In the genomic region with DNA sequence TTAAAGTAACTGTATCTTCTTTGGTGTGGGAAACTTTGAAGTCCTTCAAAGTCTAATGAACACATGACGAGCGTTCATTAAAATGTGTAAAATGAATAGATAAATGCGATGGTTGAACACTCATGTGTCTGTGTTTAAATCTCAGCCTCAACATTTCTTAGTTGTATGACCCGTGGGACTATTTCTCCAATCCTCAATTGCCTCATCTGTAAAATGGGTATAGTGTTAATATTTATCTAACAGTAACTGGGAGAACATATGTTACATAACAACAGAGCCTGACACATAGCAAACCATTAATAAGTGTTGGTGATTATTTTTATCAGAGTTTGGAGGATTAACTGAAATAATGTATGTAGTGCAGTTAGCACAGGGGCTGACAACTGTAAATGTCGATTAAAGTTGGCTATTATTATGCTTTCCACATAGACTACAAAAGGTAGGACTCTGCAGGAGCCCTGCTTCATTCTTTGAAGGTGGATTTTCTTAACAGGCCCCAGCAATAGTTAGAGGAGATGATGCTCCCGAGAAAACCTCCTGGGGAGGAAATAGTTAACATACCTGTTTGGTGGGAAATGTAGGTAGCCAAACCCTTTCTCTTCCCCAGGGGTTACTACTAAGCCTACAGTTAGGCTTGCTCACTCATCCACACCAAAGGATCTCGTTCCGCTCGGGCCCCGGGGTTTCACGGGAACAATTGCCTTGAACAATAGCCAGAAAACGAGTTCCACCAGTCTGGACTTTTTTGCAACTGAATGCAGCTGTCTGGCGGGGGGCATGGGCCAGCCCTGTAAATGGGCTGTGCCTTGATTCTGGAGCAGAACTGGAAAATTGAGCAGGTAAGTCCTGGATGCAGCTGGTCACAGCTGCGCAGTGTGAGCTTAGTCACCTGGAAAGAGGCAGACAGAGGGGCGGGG, we compare ENCODE assay signal across 13 cellular contexts.
DNase-seq lines count a peak whose midpoint lies in the region; ATAC-seq, FAIRE-seq and TF ChIP-seq lines count a peak whose summit lies in the region.
"Had no signal": no experiment of that assay in that cellular context is flagged by ENCODE, and none has a peak within 500 bp of the region (broad histone marks: within the 10 kb centered on the region; RNA-seq: fewer than 3 reads in every experiment).

No MANE protein-coding gene starts in this region.

- no peaks in the 10 kb centered on the region for H3K4me1 ChIP-seq in left lung

- no peaks in the 10 kb centered on the region for H3K9me3 ChIP-seq in left lung

- intact Hi-C loops in left lung (cut with DNase I): no loop called here

- no peaks in the 10 kb centered on the region for H3K36me3 ChIP-seq in bronchial epithelial cell (ENCODE audit: control insufficient read depth, insufficient read depth, low read length)
- H3K36me3 ChIP-seq in left lung: no peaks in the 10 kb centered on the region

- H3K27me3 ChIP-seq in bronchial epithelial cell (ENCODE audit: control insufficient read depth, insufficient read depth, low read length): no peaks in the 10 kb centered on the region
- no peaks in the 10 kb centered on the region for H3K27me3 ChIP-seq in left lung

- H3K4me3 ChIP-seq in bronchial epithelial cell (ENCODE audit: low read depth, low read length) (peak overlapping the region; percentile 3), left lung (no peak overlapping the region)
- H3K4me3 ChIP-seq: SK-N-MC had no signal

- TF ChIP-seq CTCF in bronchial epithelial cell (IDR thresholded peaks at IDR 0.05; ENCODE audit: insufficient read depth, low read length, severe bottlenecking): no peak
- TF ChIP-seq CTCF in left lung (IDR thresholded peaks at IDR 0.05): no peak

- H3K27ac ChIP-seq in left lung: no peak overlapping the region
- H3K27ac ChIP-seq: SK-N-MC had no signal

- peak; percentile 16 for ATAC-seq in left lung
- no peak for ATAC-seq in HG03469 (IDR thresholded peaks at IDR 0.05; ENCODE audit: unreplicated experiment)
- no peak for ATAC-seq in GM21423 (IDR thresholded peaks at IDR 0.05; ENCODE audit: unreplicated experiment)
- ATAC-seq in GM21723 (IDR thresholded peaks at IDR 0.05; ENCODE audit: unreplicated experiment): no peak

- peak; percentile 80 for DNase-seq in DMS153 (lab: John Stamatoyannopoulos, UW)
- peak; percentile 92 for DNase-seq in NCI-H2029 (lab: John Stamatoyannopoulos, UW)
- peak; percentile 82 for DNase-seq in bronchial epithelial cell (ENCODE audit: low read depth)
- DNase-seq in left lung: no peak
- DNase-seq in HCEC 1CT: no peak
- DNase-seq: foreskin melanocyte; MV-4-11; naive B cell; stimulated activated CD4-positive, alpha-beta T cell treated with anti-CD3 and anti-CD28 coated beads, Interleukin-2, amount 100 ng/mL, for 48 hours had no signal

- FAIRE-seq in bronchial epithelial cell (lab: Jason Lieb, UNC): peak; percentile 75

Comparison
In these comparisons a context has a peak if more than half of its experiments do, and no peak if none do; other contexts are left out.
1. DNase-seq: peak in DMS153 (single experiment), NCI-H2029 (single experiment) and bronchial epithelial cell (single experiment); none in left lung (0 of 2) and HCEC 1CT (single experiment).